Comparison of ENCODE assay signal across 10 cellular contexts in genomic region chr17:59357929-59358328, GRCh38. TPM values are rescaled to one million over a fixed set of nuclear protein-coding genes. Genes with fewer than 3 reads are reported as not detected.
DNase-seq lines count a peak whose midpoint lies in the region; FAIRE-seq and TF ChIP-seq lines count a peak whose summit lies in the region.
"Had no signal": no experiment of that assay in that cellular context is flagged by ENCODE, and none has a peak within 500 bp of the region (broad histone marks: within the 10 kb centered on the region; RNA-seq: fewer than 3 reads in every experiment).

No MANE protein-coding gene starts in this region.

- no peaks in the 10 kb centered on the region for H3K9me3 Mint-ChIP-seq in MCF 10A (ENCODE audit: unreplicated experiment)

- H3K4me1 ChIP-seq in mammary epithelial cell (ENCODE audit: insufficient read depth, low read length): peaks cover 20% of the 10 kb centered on the region
- peaks cover 56% of the 10 kb centered on the region for H3K4me1 ChIP-seq in adipocyte (ENCODE audit: control insufficient read depth, insufficient read depth, low read length)
- H3K4me1 ChIP-seq in thyroid gland: peaks cover 86 to 97% of the 10 kb centered on the region in 2 donors

- no TSS peak for BruUV-seq in mammary epithelial cell (replicated peaks; lab: Mats Ljungman, UMichigan)
- no TSS peak for BruUV-seq in MCF 10A (replicated peaks; lab: Mats Ljungman, UMichigan)

- H3K9ac ChIP-seq in mammary epithelial cell (ENCODE audit: insufficient read depth, low read length) (no peak overlapping the region), adipocyte (ENCODE audit: low read length) (no peak overlapping the region)

- WGBS in mammary epithelial cell (ENCODE audit: low coverage, missing lambda C conversion rate): 75% methylated on average over 1 of the region's 1 CpG
- 93 to 100% methylated on average over 1 of the region's 1 CpG for WGBS in thyroid gland, 2 donors

- H3K27ac ChIP-seq in mammary epithelial cell (ENCODE audit: insufficient read depth, low read depth, low read length) (no peak overlapping the region), layer of hippocampus (ENCODE audit: low read depth, low read length) (peak overlapping the region; percentile 73), thyroid gland (peak overlapping the region; percentile 53 to 86 (median 61))

- H3K27ac Mint-ChIP-seq in MCF 10A (ENCODE audit: low read depth, unreplicated experiment): no peak overlapping the region

- CTCF ChIA-PET in mammary epithelial cell (lab: Charles Lee; ENCODE audit: low non-redundant PET) (no interaction called here), MCF 10A (lab: Yijun Ruan, JAX) (interaction anchor here (0.5 to 0.9 kb wide), 2 partner anchors 83 to 532 kb away, joined by 4 read pairs; no protein-coding TSS in a partner anchor)

- H3K79me2 ChIP-seq in mammary epithelial cell (ENCODE audit: insufficient read depth, low read length): no peaks in the 10 kb centered on the region

- H3K36me3 Mint-ChIP-seq in MCF 10A (ENCODE audit: insufficient read depth, unreplicated experiment): peaks cover 4% of the 10 kb centered on the region

- no peaks in the 10 kb centered on the region for H3K27me3 Mint-ChIP-seq in MCF 10A (ENCODE audit: insufficient read depth, unreplicated experiment)

- peak overlapping the region; percentile 48 for H3K4me2 ChIP-seq in mammary epithelial cell (ENCODE audit: insufficient read depth, low read depth, low read length)

- POLR2A ChIA-PET in MCF 10A (lab: Yijun Ruan, JAX): no interaction called here

- intact Hi-C loops in mammary epithelial cell (cut with micrococcal nuclease) (no loop called here), MCF 10A (cut with micrococcal nuclease) (no loop called here), thyroid gland (cut with DNase I) (no loop called here)

- dilution Hi-C loops in mammary epithelial cell (cut with HindIII; ENCODE audit: low sequenced_read_pairs): loop anchor here (5.0 kb wide), 1 partner anchor 74 kb away; no protein-coding TSS in a partner anchor

- TF ChIP-seq POLR2A in thyroid gland (IDR thresholded peaks at IDR 0.05): no peak
- TF ChIP-seq POLR2A in GM12891 (IDR thresholded peaks at IDR 0.05; ENCODE audit: low read depth, low read length): no peak

- FAIRE-seq in GM12891 (lab: Jason Lieb, UNC): no peak

- DNase-seq in mammary epithelial cell (peak; percentile 85), MCF 10A (ENCODE audit: unreplicated experiment) (no peak), adipocyte (ENCODE audit: low read depth) (peak; percentile 49), thyroid gland (no peak), SHP77 (lab: John Stamatoyannopoulos, UW) (no peak), occipital lobe (lab: John Stamatoyannopoulos, UW) (no peak), GM12891 (ENCODE audit: insufficient read length, low spot score) (no peak)
- DNase-seq: activated CD4-positive, alpha-beta T cell treated with anti-CD3 and anti-CD28 coated beads for 4 hours; AML-193 had no signal

- H3K4me3 Mint-ChIP-seq in MCF 10A (ENCODE audit: unreplicated experiment): no peak overlapping the region

- H2AFZ ChIP-seq in mammary epithelial cell (ENCODE audit: low read depth, low read length): peak overlapping the region; percentile 45

- H3K4me3 ChIP-seq in mammary epithelial cell (replicated peaks in 1 of 3; ENCODE audit: insufficient read depth in 1 of 3, low read depth in 2 of 3, low read length in 3 of 3): no peak overlapping the region
- no peak overlapping the region for H3K4me3 ChIP-seq in adipocyte (ENCODE audit: low read length)
- no peak overlapping the region for H3K4me3 ChIP-seq in thyroid gland (replicated peaks in 1 of 3)

- H3K27me3 ChIP-seq in mammary epithelial cell (ENCODE audit: insufficient read depth, low read length) (no peaks in the 10 kb centered on the region), adipocyte (replicated peaks; ENCODE audit: control insufficient read depth, insufficient read depth, low read length) (no peaks in the 10 kb centered on the region), layer of hippocampus (ENCODE audit: control insufficient read depth, insufficient read depth, low read length) (no peaks in the 10 kb centered on the region), thyroid gland (no peaks in the 10 kb centered on the region)

- peaks cover 36% of the 10 kb centered on the region for H3K4me1 Mint-ChIP-seq in MCF 10A (ENCODE audit: insufficient read depth, unreplicated experiment)

- H3K36me3 ChIP-seq in mammary epithelial cell (ENCODE audit: insufficient read depth, low read length) (no peaks in the 10 kb centered on the region), adipocyte (ENCODE audit: control insufficient read depth, insufficient read depth, low read length, severe bottlenecking) (peaks cover 33% of the 10 kb centered on the region), thyroid gland (no peaks in the 10 kb centered on the region)

- H3K9me3 ChIP-seq in mammary epithelial cell (replicated peaks; ENCODE audit: insufficient read depth, low read length): no peaks in the 10 kb centered on the region
- H3K9me3 ChIP-seq in adipocyte (ENCODE audit: control insufficient read depth, low read length): no peaks in the 10 kb centered on the region
- no peaks in the 10 kb centered on the region for H3K9me3 ChIP-seq in thyroid gland

- in situ Hi-C loops in mammary epithelial cell (cut with MboI; ENCODE audit: low sequenced_read_pairs in 2 of 2): no loop called here

- H4K20me1 ChIP-seq in mammary epithelial cell (ENCODE audit: insufficient read depth, low read length): no peaks in the 10 kb centered on the region

- TF ChIP-seq CTCF in mammary epithelial cell (conservative IDR thresholded peaks at IDR 0.05 in 1 of 2, IDR thresholded peaks at IDR 0.05 in 1 of 2; ENCODE audit: extremely low read depth in 1 of 2, insufficient read depth in 1 of 2, low read depth in 1 of 2, low read length in 2 of 2) (no peak), MCF 10A (IDR thresholded peaks at IDR 0.05; ENCODE audit: unreplicated experiment) (no peak), thyroid gland (IDR thresholded peaks at IDR 0.05) (no peak)

TF ChIP-seq in GM12891, 5 proteins besides CTCF, POLR2A, EP300 and RAD21:
- no peak for TF ChIP-seq PAX5 (IDR thresholded peaks at IDR 0.05; ENCODE audit: insufficient read depth, low read length, severe bottlenecking)
- no peak for TF ChIP-seq TAF1 (IDR thresholded peaks at IDR 0.05; ENCODE audit: low read depth, low read length)
- TF ChIP-seq POLR2AphosphoS5 (IDR thresholded peaks at IDR 0.05; ENCODE audit: low read depth, low read length): no peak
- no peak for TF ChIP-seq POU2F2 (IDR thresholded peaks at IDR 0.05; ENCODE audit: low read depth, low read length)
- no peak for TF ChIP-seq SPI1 (IDR thresholded peaks at IDR 0.05; ENCODE audit: low read depth, low read length)

RNA-seq across cellular contexts. Expression of gene YPEL2, which starts 26.5 kb away (rescaled TPM):
- total RNA-seq in mammary epithelial cell (1 to 10 TPM; 2.2 to 6.8 TPM), MCF 10A (2022) (1.9 and 2.1 TPM in 2 replicates), thyroid gland (10 to 100 TPM; 29.5 to 67.2 (median 39.9) TPM), occipital lobe (8.9 TPM)
- polyA plus RNA-seq in mammary epithelial cell: 1.7 TPM
- polyA minus RNA-seq in mammary epithelial cell: not detected
- 1.3 TPM for polyA plus RNA-seq in GM12891 (2012; ENCODE audit: low read depth, missing spikeins)

Comparison
In these comparisons a context has a peak if more than half of its experiments do, and no peak if none do; other contexts are left out.
1. DNase-seq: peak in mammary epithelial cell (single experiment) and adipocyte (single experiment); none in MCF 10A (single experiment), thyroid gland (0 of 2), SHP77 (0 of 2), occipital lobe (single experiment) and GM12891 (single experiment).